13 cellular contexts compared by ENCODE assay signal in genomic region chr13:50678464-50679162, GRCh38.
DNase-seq lines count a peak whose midpoint lies in the region; ATAC-seq, FAIRE-seq and TF ChIP-seq lines count a peak whose summit lies in the region.
"Had no signal": no experiment of that assay in that cellular context is flagged by ENCODE, and none has a peak within 500 bp of the region (broad histone marks: within the 10 kb centered on the region; RNA-seq: fewer than 3 reads in every experiment).

No MANE protein-coding gene starts in this region.

- no peaks in the 10 kb centered on the region for H3K9me3 ChIP-seq in SK-N-SH
- H3K9me3 ChIP-seq in tibial nerve, result no peaks in the 10 kb centered on the region

- no peaks in the 10 kb centered on the region for H3K36me3 ChIP-seq in SK-N-SH (replicated peaks in 1 of 2; ENCODE audit: control insufficient read depth in 1 of 2, insufficient read depth in 2 of 2, low read length in 1 of 2)
- H3K36me3 ChIP-seq in brain microvascular endothelial cell (replicated peaks), result no peaks in the 10 kb centered on the region
- H3K36me3 ChIP-seq in tibial nerve, result no peaks in the 10 kb centered on the region

- H3F3A ChIP-seq in SK-N-SH (replicated peaks; ENCODE audit: insufficient read depth), result peaks cover 22% of the 10 kb centered on the region

- no peak overlapping the region for H3K9ac ChIP-seq in SK-N-SH

- CTCF ChIA-PET in SK-N-SH (lab: Yijun Ruan, JAX), result interaction anchor here (1.0 to 1.2 kb wide), 2 partner anchors 9 to 233 kb away, joined by 3 to 4 read pairs; no protein-coding TSS in a partner anchor

- in situ Hi-C loops in brain microvascular endothelial cell (cut with HindIII; ENCODE audit: low pct_ligation_motif_present, low sequenced_read_pairs), result no loop called here

- H3K4me2 ChIP-seq in SK-N-SH, result 0 out of 2 replicates have a peak overlapping the region, but pooled peaks have one; percentile 5

- TF ChIP-seq EP300 in SK-N-SH (IDR thresholded peaks at IDR 0.05; ENCODE audit: borderline replicate concordance in 1 of 2, low read depth in 1 of 2, low read length in 1 of 2) (no peak), tibial nerve (IDR thresholded peaks at IDR 0.05) (peak in 1 of 2 donors; percentile 29)

- no peak; the same call in 2 of the 3 replicates for ATAC-seq in SK-N-SH treated with all-trans-retinoic acid at 6 μM for 48 hours
- ATAC-seq: HepG2 had no signal

- no peaks in the 10 kb centered on the region for H3K9me2 ChIP-seq in SK-N-SH

- no peak for TF ChIP-seq RAD21 in SK-N-SH (IDR thresholded peaks at IDR 0.05; ENCODE audit: low read length)

- 95% methylated on average over 6 of the region's 6 CpGs for WGBS in SK-N-SH (ENCODE audit: low lambda C conversion rate)
- WGBS in tibial nerve, 2 donors, result 52 to 56% methylated on average over 6 of the region's 6 CpGs

- H3K27me3 ChIP-seq in SK-N-SH (ENCODE audit: insufficient read depth), result no peaks in the 10 kb centered on the region
- H3K27me3 ChIP-seq in brain microvascular endothelial cell (replicated peaks), result no peaks in the 10 kb centered on the region
- no peaks in the 10 kb centered on the region for H3K27me3 ChIP-seq in tibial nerve

- no peak for DNase-seq in SK-N-SH
- DNase-seq in brain microvascular endothelial cell, result peak; percentile 95
- peak; percentile 86 for DNase-seq in kidney tubule cell (ENCODE audit: low spot score)
- no peak for DNase-seq in tibial nerve (ENCODE audit: low spot score in 2 of 2)
- DNase-seq in D721Med (ENCODE audit: insufficient read length, low spot score), result no peak
- no peak for DNase-seq in activated gamma-delta T cell treated with Interleukin-2 at 50 U/mL for 16 hours
- DNase-seq in D341Med (ENCODE audit: low spot score), result no peak
- DNase-seq: effector CD8-positive, alpha-beta T cell; retina had no signal

- no peaks in the 10 kb centered on the region for H3K79me2 ChIP-seq in SK-N-SH (ENCODE audit: insufficient read depth)

- POLR2A ChIA-PET in SK-N-SH (lab: Yijun Ruan, JAX), result no interaction called here

- H3K4me1 ChIP-seq in SK-N-SH (ENCODE audit: control insufficient read depth in 1 of 2, insufficient read depth in 2 of 2, low read depth in 1 of 2, low read length in 1 of 2), result peaks cover 5 to 19% of the 10 kb centered on the region in 2 experiments
- H3K4me1 ChIP-seq in tibial nerve, result peaks cover 0 to 67% (median 25%) of the 10 kb centered on the region in 4 donors

- TF ChIP-seq POLR2A in tibial nerve (IDR thresholded peaks at IDR 0.05), result no peak

- TF ChIP-seq CTCF in SK-N-SH (IDR thresholded peaks at IDR 0.05), result no peak
- no peak for TF ChIP-seq CTCF in brain microvascular endothelial cell (IDR thresholded peaks at IDR 0.05; ENCODE audit: low read depth, low read length, missing control alignments)
- no peak for TF ChIP-seq CTCF in tibial nerve (IDR thresholded peaks at IDR 0.05)
- no peak for TF ChIP-seq CTCF in D721Med (IDR thresholded peaks at IDR 0.05; ENCODE audit: insufficient read depth, missing control alignments)

- no peaks in the 10 kb centered on the region for H4K20me1 ChIP-seq in SK-N-SH (ENCODE audit: insufficient read depth)

- no peak for FAIRE-seq in D721Med (lab: Jason Lieb, UNC)
- FAIRE-seq: A204.1, HepG2, TTC549 had no signal

- H3K4me3 ChIP-seq in SK-N-SH (ENCODE audit: low read depth in 2 of 2, low read length in 1 of 2) (no peak overlapping the region), brain microvascular endothelial cell (ENCODE audit: low read depth, low read length) (no peak overlapping the region), tibial nerve (peak overlapping the region in 1 of 4 donors; percentile 8)

- H3K27ac ChIP-seq in SK-N-SH (ENCODE audit: low read depth in 2 of 2, low read length in 1 of 2) (peak overlapping the region in 1 of 2 experiments; percentile 48; a peak in 2 of 4 replicates), brain microvascular endothelial cell (peak overlapping the region; percentile 79), tibial nerve (peak overlapping the region; percentile 29 to 90 (median 80))

- H2AFZ ChIP-seq in SK-N-SH (ENCODE audit: low read depth), result peak overlapping the region; percentile 20; the same call in 1 of the 2 replicates

TF ChIP-seq in SK-N-SH, 30 proteins besides CTCF, POLR2A, EP300 and RAD21 (continues in another document):
- TF ChIP-seq MXI1 (IDR thresholded peaks at IDR 0.05; ENCODE audit: low read depth, low read length) (no peak), RCOR1 (IDR thresholded peaks at IDR 0.05; ENCODE audit: low read length) (no peak), TAF1 (IDR thresholded peaks at IDR 0.05; ENCODE audit: borderline replicate concordance, low read depth, low read length) (no peak), ELF1 (IDR thresholded peaks at IDR 0.05) (no peak), REST (IDR thresholded peaks at IDR 0.05; ENCODE audit: low read depth, low read length) (no peak), FOSL2 (IDR thresholded peaks at IDR 0.05; ENCODE audit: borderline replicate concordance, low read depth) (no peak), JUND (IDR thresholded peaks at IDR 0.05) (no peak)

TF ChIP-seq in SK-N-SH treated with all-trans-retinoic acid at 6 μM for 48 hours, 23 proteins besides CTCF, POLR2A, EP300 and RAD21:
- TF ChIP-seq ZFP30 (CRISPR knock-in tag; IDR thresholded peaks at IDR 0.05) (no peak), ISL1 (CRISPR knock-in tag; IDR thresholded peaks at IDR 0.05) (no peak), PPARA (CRISPR knock-in tag; IDR thresholded peaks at IDR 0.05; ENCODE audit: borderline replicate concordance) (no peak), ZFP3 (CRISPR knock-in tag; IDR thresholded peaks at IDR 0.05) (no peak), TSHZ2 (CRISPR knock-in tag; IDR thresholded peaks at IDR 0.05) (no peak), ZC3H10 (CRISPR knock-in tag; IDR thresholded peaks at IDR 0.05) (no peak), CSDC2 (CRISPR knock-in tag; IDR thresholded peaks at IDR 0.05) (no peak), GLIS3 (CRISPR knock-in tag; IDR thresholded peaks at IDR 0.05) (no peak), CSRNP3 (CRISPR knock-in tag; IDR thresholded peaks at IDR 0.05) (no peak), ZNF8 (CRISPR knock-in tag; IDR thresholded peaks at IDR 0.05) (no peak), ZNF70 (CRISPR knock-in tag; IDR thresholded peaks at IDR 0.05) (no peak), RARB (CRISPR knock-in tag; IDR thresholded peaks at IDR 0.05) (no peak), CREB5 (CRISPR knock-in tag; IDR thresholded peaks at IDR 0.05; ENCODE audit: low read depth) (no peak), BACH2 (CRISPR knock-in tag; IDR thresholded peaks at IDR 0.05; ENCODE audit: borderline replicate concordance) (no peak), TOX (CRISPR knock-in tag; IDR thresholded peaks at IDR 0.05; ENCODE audit: borderline replicate concordance) (no peak)

Comparison
In these comparisons a context has a peak if more than half of its experiments do, and no peak if none do; other contexts are left out.
1. DNase-seq: peak in brain microvascular endothelial cell (single experiment) and kidney tubule cell (single experiment); none in SK-N-SH (single experiment), tibial nerve (0 of 2), D721Med (single experiment), activated gamma-delta T cell treated with Interleukin-2 at 50 U/mL for 16 hours (single experiment) and D341Med (single experiment).